Comparison of ENCODE assay signal across 15 cellular contexts in genomic region chr6:40755046-40755681, GRCh38.
DNase-seq lines count a peak whose midpoint lies in the region; ATAC-seq and TF ChIP-seq lines count a peak whose summit lies in the region.
"Had no signal": no experiment of that assay in that cellular context is flagged by ENCODE, and none has a peak within 500 bp of the region (broad histone marks: within the 10 kb centered on the region; RNA-seq: fewer than 3 reads in every experiment).

No MANE protein-coding gene starts in this region.

- H3K27me3 ChIP-seq in cardiac muscle cell, result no peaks in the 10 kb centered on the region
- no peaks in the 10 kb centered on the region for H3K27me3 ChIP-seq in right cardiac atrium (ENCODE audit: control insufficient read depth, insufficient read depth)
- peaks cover 2% of the 10 kb centered on the region for H3K27me3 ChIP-seq in mesendoderm (ENCODE audit: insufficient read depth, low read length, poor library complexity)
- peaks cover 9% of the 10 kb centered on the region for H3K27me3 ChIP-seq in SJCRH30

- H4K5ac ChIP-seq in mesendoderm (ENCODE audit: low read length), result no peak overlapping the region

- H3K4me3 ChIP-seq in cardiac muscle cell, result no peak overlapping the region
- H3K4me3 ChIP-seq in right cardiac atrium (ENCODE audit: low read length), result no peak overlapping the region
- no peak overlapping the region for H3K4me3 ChIP-seq in mesendoderm (ENCODE audit: low read length)
- no peak overlapping the region for H3K4me3 ChIP-seq in SJCRH30
- H3K4me3 ChIP-seq: A549, HAP-1 had no signal

- no peaks in the 10 kb centered on the region for H3K79me1 ChIP-seq in mesendoderm (ENCODE audit: low read length)

- H2BK5ac ChIP-seq in mesendoderm (ENCODE audit: low read length), result no peak overlapping the region

- H2BK120ac ChIP-seq in mesendoderm (ENCODE audit: low read depth, low read length), result no peak overlapping the region

- TF ChIP-seq CTCF in cardiac muscle cell (IDR thresholded peaks at IDR 0.05; ENCODE audit: low read depth, low read length), result no peak

- H2AK5ac ChIP-seq in mesendoderm (ENCODE audit: low read length), result no peak overlapping the region

- H3K9me3 ChIP-seq in cardiac muscle cell (ENCODE audit: low read depth), result no peaks in the 10 kb centered on the region
- no peaks in the 10 kb centered on the region for H3K9me3 ChIP-seq in right cardiac atrium (ENCODE audit: control insufficient read depth, low read length)
- H3K9me3 ChIP-seq in SJCRH30 (replicated peaks), result no peaks in the 10 kb centered on the region
- H3K9me3 ChIP-seq: A549, HAP-1 had no signal

- no peaks in the 10 kb centered on the region for H3K79me2 ChIP-seq in mesendoderm (ENCODE audit: control insufficient read depth, insufficient read depth, low read length)

- H3K4me1 ChIP-seq in cardiac muscle cell (ENCODE audit: low read depth) (peaks cover 15% of the 10 kb centered on the region), right cardiac atrium (ENCODE audit: control insufficient read depth, insufficient read depth, low read length) (no peaks in the 10 kb centered on the region), mesendoderm (ENCODE audit: control insufficient read depth, low read depth, low read length) (peaks cover 3% of the 10 kb centered on the region), SJCRH30 (no peaks in the 10 kb centered on the region)
- H3K4me1 ChIP-seq: A549, HAP-1 had no signal

- H4K8ac ChIP-seq in mesendoderm (ENCODE audit: low read depth, low read length), result no peak overlapping the region

- no peak for ATAC-seq in right cardiac atrium
- ATAC-seq: A549 had no signal

- intact Hi-C loops in right cardiac atrium (cut with DNase I), result no loop called here

- no peak overlapping the region for H3K23ac ChIP-seq in mesendoderm (ENCODE audit: low read length)

- H3K9ac ChIP-seq in mesendoderm (ENCODE audit: low read length), result peak overlapping the region; percentile 35

- H3K4me2 ChIP-seq in mesendoderm (ENCODE audit: low read length), result peak overlapping the region; percentile 28
- H3K4me2 ChIP-seq: A549 had no signal

- H3K36me3 ChIP-seq in cardiac muscle cell, result no peaks in the 10 kb centered on the region
- H3K36me3 ChIP-seq in mesendoderm (ENCODE audit: control insufficient read depth, insufficient read depth, low read length), result no peaks in the 10 kb centered on the region
- H3K36me3 ChIP-seq in SJCRH30, result no peaks in the 10 kb centered on the region
- H3K36me3 ChIP-seq: HAP-1 had no signal

- no peak overlapping the region for H2BK15ac ChIP-seq in mesendoderm (replicated peaks; ENCODE audit: low read depth)

- H3K4ac ChIP-seq in mesendoderm (ENCODE audit: low read depth, low read length), result no peak overlapping the region

- 27% methylated on average over 20 of the region's 20 CpGs for WGBS in right cardiac atrium
- WGBS in mesendoderm (ENCODE audit: extremely low coverage, insufficient coverage, low lambda C conversion rate), result no CpG with 5 or more reads among the region's 20 CpGs

- H3K18ac ChIP-seq in mesendoderm (ENCODE audit: low read length), result no peak overlapping the region

- DNase-seq in cardiac muscle cell (ENCODE audit: low read depth in 1 of 2, low spot score in 1 of 2), result peak; percentile 30 to 33
- DNase-seq in right cardiac atrium, result no peak
- peak; percentile 34 for DNase-seq in dedifferentiated amniotic fluid mesenchymal stem cell (ENCODE audit: extremely low spot score)
- DNase-seq in mesendoderm, result peak; percentile 66
- no peak for DNase-seq in effector CD8-positive, alpha-beta T cell (lab: John Stamatoyannopoulos, UW)
- no peak for DNase-seq in central memory CD4-positive, alpha-beta T cell
- DNase-seq in H4 (ENCODE audit: low spot score), result no peak
- no peak for DNase-seq in SJCRH30
- DNase-seq: activated CD4-positive, alpha-beta T cell treated with anti-CD3 and anti-CD28 coated beads for 4 hours; activated effector memory CD4-positive, alpha-beta T cell treated with anti-CD3 and anti-CD28 coated beads, Interleukin-2, amount 50 U/mL, for 16 hours; GF-D8; KG1; NCI-H2227 treated with DMSO at 0.1 percent for 48 hours had no signal

- H3K27ac ChIP-seq in cardiac muscle cell, result no peak overlapping the region
- H3K27ac ChIP-seq in right cardiac atrium (ENCODE audit: low read length), result no peak overlapping the region
- no peak overlapping the region for H3K27ac ChIP-seq in mesendoderm (ENCODE audit: low read depth, low read length)
- H3K27ac ChIP-seq in SJCRH30, result no peak overlapping the region
- H3K27ac ChIP-seq: A549 had no signal

- peak overlapping the region; percentile 68 for H3K56ac ChIP-seq in mesendoderm (ENCODE audit: low read length)

Comparison
In these comparisons a context has a peak if more than half of its experiments do, and no peak if none do; other contexts are left out.
1. DNase-seq: peak in cardiac muscle cell (2 of 2), dedifferentiated amniotic fluid mesenchymal stem cell (single experiment) and mesendoderm (single experiment); none in right cardiac atrium (0 of 3), effector CD8-positive, alpha-beta T cell (single experiment), central memory CD4-positive, alpha-beta T cell (single experiment), H4 (single experiment) and SJCRH30 (0 of 2).